ENCODE assay signal across 8 cellular contexts in genomic region chr5:177303925-177304391, GRCh38. TPM values are rescaled to one million over a fixed set of nuclear protein-coding genes. Genes with fewer than 3 reads are reported as not detected.
A peak's percentile ranks its signal among the peaks of the same experiment; 100 is the strongest.
DNase-seq lines count a peak whose midpoint lies in the region; ATAC-seq and TF ChIP-seq lines count a peak whose summit lies in the region.

No MANE protein-coding gene starts in this region.

- CTCF ChIA-PET in Caco-2 (lab: Charles Lee), result interaction anchor here (0.7 to 2.4 kb wide), 4 partner anchors 40 to 192 kb away, joined by 3 to 13 read pairs (median 4); no protein-coding TSS in a partner anchor

- H3K27me3 Mint-ChIP-seq in Caco-2 (ENCODE audit: insufficient read depth, unreplicated experiment) (no peaks in the 10 kb centered on the region), brain (no peaks in the 10 kb centered on the region)

- H3K27ac ChIP-seq in lower lobe of right lung, result peak overlapping the region; percentile 91
- H3K27ac ChIP-seq in vagina, result peak overlapping the region; percentile 84

- H3K4me1 ChIP-seq in Caco-2, result peaks cover 29% of the 10 kb centered on the region
- peaks cover 84% of the 10 kb centered on the region for H3K4me1 ChIP-seq in lower lobe of right lung
- H3K4me1 ChIP-seq in vagina, result peaks cover 69% of the 10 kb centered on the region

- H3K9me3 ChIP-seq in Caco-2, result no peaks in the 10 kb centered on the region
- H3K9me3 ChIP-seq in lower lobe of right lung, result no peaks in the 10 kb centered on the region
- H3K9me3 ChIP-seq in vagina, result no peaks in the 10 kb centered on the region

- DNase-seq in Caco-2 (no peak), HT-29 (ENCODE audit: low spot score) (peak; percentile 49), lower lobe of right lung (no peak), vagina (ENCODE audit: extremely low spot score in 2 of 2) (no peak), NCI-H2081 (lab: John Stamatoyannopoulos, UW) (no peak), HuH-7 (ENCODE audit: low spot score) (no peak)

- POLR2A ChIA-PET in Caco-2 (lab: Charles Lee), result interaction anchor here (0.6 to 1.8 kb wide), 4 partner anchors 8 to 217 kb away, joined by 3 to 7 read pairs (median 6); partner anchors contain the start of genes FGFR4, GRK6 and LMAN2

- H3K4me1 Mint-ChIP-seq in Caco-2 (ENCODE audit: low read depth, unreplicated experiment), result peaks cover 26% of the 10 kb centered on the region
- H3K4me1 Mint-ChIP-seq in brain, result peaks cover 58% of the 10 kb centered on the region

- H3K36me3 Mint-ChIP-seq in Caco-2 (ENCODE audit: insufficient read depth, unreplicated experiment), result peaks cover 72% of the 10 kb centered on the region
- peaks cover 38% of the 10 kb centered on the region for H3K36me3 Mint-ChIP-seq in brain

- TF ChIP-seq CTCF in Caco-2 (IDR thresholded peaks at IDR 0.05; ENCODE audit: insufficient read depth in 1 of 2, low read depth in 1 of 2, low read length in 1 of 2, severe bottlenecking in 1 of 2, unreplicated experiment in 1 of 2), result no peak
- TF ChIP-seq CTCF in brain (conservative IDR thresholded peaks at IDR 0.05), result no peak
- TF ChIP-seq CTCF in lower lobe of right lung (IDR thresholded peaks at IDR 0.05), result no peak
- no peak for TF ChIP-seq CTCF in vagina (IDR thresholded peaks at IDR 0.05)

- peak overlapping the region; percentile 89 for H3K4me3 ChIP-seq in Caco-2 (ENCODE audit: low read depth, low read length)
- peak overlapping the region; percentile 100 for H3K4me3 ChIP-seq in lower lobe of right lung
- H3K4me3 ChIP-seq in vagina, result peak overlapping the region; percentile 77 to 90

- BruUV-seq in Caco-2 (replicated peaks; lab: Mats Ljungman, UMichigan), result TSS peak; percentile 67

- intact Hi-C loops in Caco-2 (cut with micrococcal nuclease; ENCODE audit: unreplicated experiment), result no loop called here
- intact Hi-C loops in lower lobe of right lung (cut with DNase I), result no loop called here
- intact Hi-C loops in vagina (cut with DNase I), result loop anchor here (10.0 kb wide), 1 partner anchor 189 kb away; no protein-coding TSS in a partner anchor

- peak overlapping the region; percentile 94 for H3K4me3 Mint-ChIP-seq in Caco-2 (ENCODE audit: unreplicated experiment)
- H3K4me3 Mint-ChIP-seq in brain, result peak overlapping the region; percentile 93 to 98 (median 95)

- no peaks in the 10 kb centered on the region for H3K27me3 ChIP-seq in Caco-2 (replicated peaks; ENCODE audit: control insufficient read depth, insufficient read depth, low read length)
- H3K27me3 ChIP-seq in lower lobe of right lung (ENCODE audit: low read depth), result no peaks in the 10 kb centered on the region
- no peaks in the 10 kb centered on the region for H3K27me3 ChIP-seq in vagina

- H3K9me3 Mint-ChIP-seq in Caco-2 (ENCODE audit: unreplicated experiment), result no peaks in the 10 kb centered on the region
- no peaks in the 10 kb centered on the region for H3K9me3 Mint-ChIP-seq in brain

- H3K27ac Mint-ChIP-seq in Caco-2 (ENCODE audit: unreplicated experiment), result peak overlapping the region; percentile 94
- H3K27ac Mint-ChIP-seq in brain, result peak overlapping the region; percentile 77 to 95 (median 91)

- ATAC-seq in lower lobe of right lung (peak in 1 of 2 donors; percentile 0), GM19324 (IDR thresholded peaks at IDR 0.05; ENCODE audit: low FRiP score, unreplicated experiment) (no peak)

- TF ChIP-seq POLR2A in vagina (IDR thresholded peaks at IDR 0.05), result no peak

- H3K36me3 ChIP-seq in Caco-2 (ENCODE audit: control insufficient read depth, insufficient read depth, low read length) (peaks cover 9% of the 10 kb centered on the region), lower lobe of right lung (peaks cover 44% of the 10 kb centered on the region), vagina (peaks cover 0 to 3% of the 10 kb centered on the region in 2 donors)

RNA-seq across cellular contexts. Expression of gene PRELID1, which starts 0.4 kb away (rescaled TPM):
- 201 and 229 TPM in 2 replicates for total RNA-seq in Caco-2 (2022)
- 556 and 582 TPM in 2 replicates for total RNA-seq in HT-29 (2014; rRNA removed; shearing (Covaris generic))
- polyA plus RNA-seq in brain (ENCODE audit: insufficient read depth, low read depth, low replicate concordance), result 96.8 TPM
- 101 TPM for total RNA-seq in lower lobe of right lung
- total RNA-seq in vagina, result 93.3 TPM

RNA-seq across cellular contexts. Expression of gene RAB24, which starts 0.4 kb away (rescaled TPM):
- total RNA-seq in Caco-2 (2022) (29.9 and 31.7 TPM in 2 replicates), lower lobe of right lung (41.6 TPM), vagina (48.6 TPM)
- total RNA-seq in HT-29 (2014; rRNA removed; shearing (Covaris generic)), result 33.7 and 33.8 TPM in 2 replicates
- 17.3 TPM for polyA plus RNA-seq in brain (ENCODE audit: insufficient read depth, low read depth, low replicate concordance)

RNA-seq across cellular contexts. Expression of gene MXD3, which starts 7.7 kb away (rescaled TPM):
- total RNA-seq in Caco-2 (2022), result 19.8 and 20.6 TPM in 2 replicates
- 55.7 and 75.5 TPM in 2 replicates for total RNA-seq in HT-29 (2014; rRNA removed; shearing (Covaris generic))
- polyA plus RNA-seq in brain (ENCODE audit: insufficient read depth, low read depth, low replicate concordance), result 48.9 TPM
- total RNA-seq in lower lobe of right lung, result 10.8 TPM
- 5.4 TPM for total RNA-seq in vagina

RNA-seq across cellular contexts. Expression of gene LMAN2, which starts 47.5 kb away (rescaled TPM):
- total RNA-seq in Caco-2 (2022) (240 and 241 TPM in 2 replicates), lower lobe of right lung (108 TPM), vagina (166 TPM)
- 234 and 262 TPM in 2 replicates for total RNA-seq in HT-29 (2014; rRNA removed; shearing (Covaris generic))
- polyA plus RNA-seq in brain (ENCODE audit: insufficient read depth, low read depth, low replicate concordance), result 130 TPM

RNA-seq across cellular contexts. Expression of gene RGS14, which starts 53.8 kb away (rescaled TPM):
- total RNA-seq in Caco-2 (2022) (15.2 and 16.7 TPM in 2 replicates), lower lobe of right lung (16.2 TPM), vagina (49.1 TPM)
- 48.9 and 58.3 TPM in 2 replicates for total RNA-seq in HT-29 (2014; rRNA removed; shearing (Covaris generic))
- 10.7 TPM for polyA plus RNA-seq in brain (ENCODE audit: insufficient read depth, low read depth, low replicate concordance)
